1 cellular context compared by ENCODE assay signal in genomic region chr15:42194502-42194901, GRCh38.
TF ChIP-seq lines count a peak whose summit lies in the region.

No MANE protein-coding gene starts in this region.

TF ChIP-seq in HepG2, 621 proteins besides CTCF, POLR2A, EP300 and RAD21 (continued from another document and continues in another):
- no peak for TF ChIP-seq RFXAP (CRISPR knock-in tag; IDR thresholded peaks at IDR 0.05; ENCODE audit: borderline replicate concordance)
- no peak for TF ChIP-seq GPBP1L1 (CRISPR knock-in tag; IDR thresholded peaks at IDR 0.05)
- TF ChIP-seq, protein P1, sequence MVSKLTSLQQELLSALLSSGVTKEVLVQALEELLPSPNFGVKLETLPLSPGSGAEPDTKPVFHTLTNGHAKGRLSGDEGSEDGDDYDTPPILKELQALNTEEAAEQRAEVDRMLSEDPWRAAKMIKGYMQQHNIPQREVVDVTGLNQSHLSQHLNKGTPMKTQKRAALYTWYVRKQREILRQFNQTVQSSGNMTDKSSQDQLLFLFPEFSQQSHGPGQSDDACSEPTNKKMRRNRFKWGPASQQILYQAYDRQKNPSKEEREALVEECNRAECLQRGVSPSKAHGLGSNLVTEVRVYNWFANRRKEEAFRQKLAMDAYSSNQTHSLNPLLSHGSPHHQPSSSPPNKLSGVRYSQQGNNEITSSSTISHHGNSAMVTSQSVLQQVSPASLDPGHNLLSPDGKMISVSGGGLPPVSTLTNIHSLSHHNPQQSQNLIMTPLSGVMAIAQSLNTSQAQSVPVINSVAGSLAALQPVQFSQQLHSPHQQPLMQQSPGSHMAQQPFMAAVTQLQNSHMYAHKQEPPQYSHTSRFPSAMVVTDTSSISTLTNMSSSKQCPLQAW (CRISPR knock-in tag; IDR thresholded peaks at IDR 0.05) = peak; percentile 51; the same call in 1 of the 2 replicates
- no peak for TF ChIP-seq CERS6 (CRISPR knock-in tag; IDR thresholded peaks at IDR 0.05)
- no peak for TF ChIP-seq FOXA1 (IDR thresholded peaks at IDR 0.05)
- 0 out of 2 replicates have a peak, but pooled peaks have one; percentile 11 for TF ChIP-seq FOXA1 (CRISPR knock-in tag; IDR thresholded peaks at IDR 0.05)
- TF ChIP-seq FOXP4 (CRISPR knock-in tag; IDR thresholded peaks at IDR 0.05) = peak; percentile 62; the same call in 1 of the 2 replicates
- TF ChIP-seq, protein P2, sequence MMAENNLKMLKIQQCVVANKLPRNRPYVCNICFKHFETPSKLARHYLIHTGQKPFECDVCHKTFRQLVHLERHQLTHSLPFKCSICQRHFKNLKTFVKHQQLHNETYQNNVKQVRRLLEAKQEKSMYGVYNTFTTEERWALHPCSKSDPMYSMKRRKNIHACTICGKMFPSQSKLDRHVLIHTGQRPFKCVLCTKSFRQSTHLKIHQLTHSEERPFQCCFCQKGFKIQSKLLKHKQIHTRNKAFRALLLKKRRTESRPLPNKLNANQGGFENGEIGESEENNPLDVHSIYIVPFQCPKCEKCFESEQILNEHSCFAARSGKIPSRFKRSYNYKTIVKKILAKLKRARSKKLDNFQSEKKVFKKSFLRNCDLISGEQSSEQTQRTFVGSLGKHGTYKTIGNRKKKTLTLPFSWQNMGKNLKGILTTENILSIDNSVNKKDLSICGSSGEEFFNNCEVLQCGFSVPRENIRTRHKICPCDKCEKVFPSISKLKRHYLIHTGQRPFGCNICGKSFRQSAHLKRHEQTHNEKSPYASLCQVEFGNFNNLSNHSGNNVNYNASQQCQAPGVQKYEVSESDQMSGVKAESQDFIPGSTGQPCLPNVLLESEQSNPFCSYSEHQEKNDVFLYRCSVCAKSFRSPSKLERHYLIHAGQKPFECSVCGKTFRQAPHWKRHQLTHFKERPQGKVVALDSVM (CRISPR knock-in tag; IDR thresholded peaks at IDR 0.05) = peak; percentile 89
- TF ChIP-seq TAF15 (IDR thresholded peaks at IDR 0.05; ENCODE audit: low read depth, low read length, poor library complexity, severe bottlenecking) = no peak
- no peak for TF ChIP-seq SKIL (CRISPR knock-in tag; IDR thresholded peaks at IDR 0.05; ENCODE audit: borderline replicate concordance)
- peak; percentile 45; the same call in 1 of the 2 replicates for TF ChIP-seq RCOR2 (CRISPR knock-in tag; IDR thresholded peaks at IDR 0.05)
- no peak for TF ChIP-seq PAWR (CRISPR knock-in tag; IDR thresholded peaks at IDR 0.05; ENCODE audit: borderline replicate concordance)
- TF ChIP-seq SNAPC4 (CRISPR knock-in tag; IDR thresholded peaks at IDR 0.05) = 0 out of 2 replicates have a peak, but pooled peaks have one; percentile 21
- no peak for TF ChIP-seq NONO (IDR thresholded peaks at IDR 0.05)
- TF ChIP-seq NONO (CRISPR knock-in tag; conservative IDR thresholded peaks at IDR 0.05) = no peak
- TF ChIP-seq THAP7 (CRISPR knock-in tag; IDR thresholded peaks at IDR 0.05) = no peak
- no peak for TF ChIP-seq HMGXB3 (CRISPR knock-in tag; IDR thresholded peaks at IDR 0.05; ENCODE audit: borderline replicate concordance)
- TF ChIP-seq RARA (CRISPR knock-in tag; IDR thresholded peaks at IDR 0.05) = peak; percentile 44; the same call in 1 of the 2 replicates
- peak; percentile 15; the same call in 1 of the 2 replicates for TF ChIP-seq ZNF644 (CRISPR knock-in tag; IDR thresholded peaks at IDR 0.05; ENCODE audit: low read depth)
- TF ChIP-seq, protein P3, sequence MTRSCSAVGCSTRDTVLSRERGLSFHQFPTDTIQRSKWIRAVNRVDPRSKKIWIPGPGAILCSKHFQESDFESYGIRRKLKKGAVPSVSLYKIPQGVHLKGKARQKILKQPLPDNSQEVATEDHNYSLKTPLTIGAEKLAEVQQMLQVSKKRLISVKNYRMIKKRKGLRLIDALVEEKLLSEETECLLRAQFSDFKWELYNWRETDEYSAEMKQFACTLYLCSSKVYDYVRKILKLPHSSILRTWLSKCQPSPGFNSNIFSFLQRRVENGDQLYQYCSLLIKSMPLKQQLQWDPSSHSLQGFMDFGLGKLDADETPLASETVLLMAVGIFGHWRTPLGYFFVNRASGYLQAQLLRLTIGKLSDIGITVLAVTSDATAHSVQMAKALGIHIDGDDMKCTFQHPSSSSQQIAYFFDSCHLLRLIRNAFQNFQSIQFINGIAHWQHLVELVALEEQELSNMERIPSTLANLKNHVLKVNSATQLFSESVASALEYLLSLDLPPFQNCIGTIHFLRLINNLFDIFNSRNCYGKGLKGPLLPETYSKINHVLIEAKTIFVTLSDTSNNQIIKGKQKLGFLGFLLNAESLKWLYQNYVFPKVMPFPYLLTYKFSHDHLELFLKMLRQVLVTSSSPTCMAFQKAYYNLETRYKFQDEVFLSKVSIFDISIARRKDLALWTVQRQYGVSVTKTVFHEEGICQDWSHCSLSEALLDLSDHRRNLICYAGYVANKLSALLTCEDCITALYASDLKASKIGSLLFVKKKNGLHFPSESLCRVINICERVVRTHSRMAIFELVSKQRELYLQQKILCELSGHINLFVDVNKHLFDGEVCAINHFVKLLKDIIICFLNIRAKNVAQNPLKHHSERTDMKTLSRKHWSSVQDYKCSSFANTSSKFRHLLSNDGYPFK (CRISPR knock-in tag; IDR thresholded peaks at IDR 0.05; ENCODE audit: borderline replicate concordance) = no peak
- no peak for TF ChIP-seq RFX1 (IDR thresholded peaks at IDR 0.05)
- no peak for TF ChIP-seq ARID2 (CRISPR knock-in tag; IDR thresholded peaks at IDR 0.05; ENCODE audit: borderline replicate concordance)
